Comparison of ENCODE assay signal across 34 cellular contexts in genomic region chr16:2803545-2804195, GRCh38. TPM values are rescaled to one million over a fixed set of nuclear protein-coding genes. Genes with fewer than 3 reads are reported as not detected.
"Had no signal": no experiment of that assay in that cellular context is flagged by ENCODE, and none has a peak within 500 bp of the region (broad histone marks: within the 10 kb centered on the region; RNA-seq: fewer than 3 reads in every experiment).

No MANE protein-coding gene starts in this region.

- H3K4me1 ChIP-seq: colonic mucosa, esophagus squamous epithelium, gastrocnemius medialis, heart right ventricle, left lung, lower lobe of right lung had no signal

- DNase-seq: colonic mucosa; cortex of kidney; effector CD8-positive, alpha-beta T cell; effector memory CD8-positive, alpha-beta T cell; endodermal cell; erythroblast; esophagus squamous epithelium; foreskin fibroblast; foreskin melanocyte; gastrocnemius medialis; glutamatergic neuron; head of caudate nucleus; heart right ventricle; hippocampal formation; left cardiac atrium; left lung; left ventricle myocardium superior; lower lobe of right lung; mesenchymal stem cell; naive B cell had no signal

- H3K27ac ChIP-seq: colonic mucosa, epithelial cell of prostate, esophagus squamous epithelium, gastrocnemius medialis, heart right ventricle, left lung, lower lobe of right lung had no signal

- H3K36me3 ChIP-seq: colonic mucosa, esophagus squamous epithelium, gastrocnemius medialis, heart right ventricle, left lung, lower lobe of right lung had no signal

- H3K4me3 ChIP-seq: colonic mucosa, esophagus squamous epithelium, gastrocnemius medialis, heart right ventricle, left lung, lower lobe of right lung, mucosa of descending colon had no signal

- FAIRE-seq: endometrium, islet of Langerhans, keratinocyte had no signal

- H3K27me3 ChIP-seq: colonic mucosa had no signal

- ATAC-seq: effector memory CD8-positive, alpha-beta T cell; esophagus mucosa; gastrocnemius medialis; heart right ventricle; left cardiac atrium; left lung; left ventricle myocardium superior; lower lobe of right lung; mucosa of descending colon had no signal

- H3K9me3 ChIP-seq: colonic mucosa had no signal

RNA-seq across cellular contexts. Expression of gene PRSS41, which starts 5.4 kb away (rescaled TPM):
- total RNA-seq: colonic mucosa, dermis microvascular lymphatic vessel endothelial cell, endodermal cell, esophagus mucosa, esophagus squamous epithelium, gastrocnemius medialis, glomerular endothelial cell, heart right ventricle, kidney epithelial cell, left cardiac atrium, left lung, left ventricle myocardium superior, lower leg skin, lower lobe of right lung, lung microvascular endothelial cell, mesenteric fat pad, mesothelial cell of epicardium, mucosa of descending colon, myocyte had no signal
- polyA plus RNA-seq: heart right ventricle, keratinocyte had no signal

RNA-seq across cellular contexts. Expression of gene PRSS21, which starts 13.4 kb away (rescaled TPM):
- total RNA-seq: endodermal cell, gastrocnemius medialis, glomerular endothelial cell, left cardiac atrium, left ventricle myocardium superior, mesenteric fat pad, mesothelial cell of epicardium, myocyte had no signal
- polyA plus RNA-seq: heart right ventricle had no signal

RNA-seq across cellular contexts. Expression of gene PRSS33, which starts 16.3 kb away (rescaled TPM):
- total RNA-seq: colonic mucosa, dermis microvascular lymphatic vessel endothelial cell, esophagus mucosa, esophagus squamous epithelium, gastrocnemius medialis, glomerular endothelial cell, kidney epithelial cell, left cardiac atrium, left lung, left ventricle myocardium superior, lower leg skin, lower lobe of right lung, lung microvascular endothelial cell, mesenteric fat pad, mesothelial cell of epicardium, mucosa of descending colon, myocyte had no signal
- polyA plus RNA-seq: heart right ventricle, keratinocyte had no signal

RNA-seq across cellular contexts. Expression of gene ZG16B, which starts 26.4 kb away (rescaled TPM):
- total RNA-seq: endodermal cell, gastrocnemius medialis, lung microvascular endothelial cell, mesenteric fat pad, myocyte had no signal
